Comparison of ENCODE assay signal across 8 cellular contexts in genomic region chr19:17420267-17420924, GRCh38. TPM values are rescaled to one million over a fixed set of nuclear protein-coding genes. Genes with fewer than 3 reads are reported as not detected.
DNase-seq lines count a peak whose midpoint lies in the region; ATAC-seq and TF ChIP-seq lines count a peak whose summit lies in the region.

No MANE protein-coding gene starts in this region.

- H3K4me3 ChIP-seq in CD4-positive, alpha-beta memory T cell (ENCODE audit: low read length in 2 of 2), result peak overlapping the region; percentile 69 to 92
- H3K4me3 ChIP-seq in fibroblast of villous mesenchyme (ENCODE audit: low read depth, low read length), result peak overlapping the region; percentile 85
- H3K4me3 ChIP-seq in neuronal stem cell (ENCODE audit: low read length in 2 of 2), result peak overlapping the region; percentile 69 to 86

- H2AK5ac ChIP-seq in neuronal stem cell (ENCODE audit: low read depth, low read length), result peak overlapping the region; percentile 99

- peaks cover 13 to 26% (median 16%) of the 10 kb centered on the region in 4 donors for H3K4me1 Mint-ChIP-seq in CD4-positive, alpha-beta memory T cell
- H3K4me1 Mint-ChIP-seq in activated CD8-positive, alpha-beta memory T cell treated with anti-CD3 and anti-CD28 coated beads, Interleukin-2, amount 10 ng/mL, durations not matched to agents 7 days and 5 days, result peaks cover 21% of the 10 kb centered on the region

- no peak overlapping the region for H3K4ac ChIP-seq in neuronal stem cell (ENCODE audit: low read length)

- no peaks in the 10 kb centered on the region for H3K27me3 ChIP-seq in CD4-positive, alpha-beta memory T cell (ENCODE audit: insufficient read depth, low read length)
- H3K27me3 ChIP-seq in neuronal stem cell (ENCODE audit: control insufficient read depth in 3 of 3, insufficient read depth in 3 of 3, low read depth in 1 of 3, low read length in 3 of 3), result no peaks in the 10 kb centered on the region

- peak overlapping the region; percentile 87 for H2BK5ac ChIP-seq in neuronal stem cell (ENCODE audit: low read length)

- peak overlapping the region; percentile 94 for H3K14ac ChIP-seq in neuronal stem cell (ENCODE audit: low read length)

- H3K4me1 ChIP-seq in CD4-positive, alpha-beta memory T cell (ENCODE audit: insufficient read depth, low read length), result peaks cover 17% of the 10 kb centered on the region
- peaks cover 6 to 17% of the 10 kb centered on the region in 2 donors for H3K4me1 ChIP-seq in neuronal stem cell (ENCODE audit: control insufficient read depth in 2 of 2, insufficient read depth in 1 of 2, low read depth in 1 of 2, low read length in 2 of 2)

- H3K36me3 Mint-ChIP-seq in CD4-positive, alpha-beta memory T cell, result peaks cover 6 to 15% of the 10 kb centered on the region in 2 donors
- H3K36me3 Mint-ChIP-seq in activated CD8-positive, alpha-beta memory T cell treated with anti-CD3 and anti-CD28 coated beads, Interleukin-2, amount 10 ng/mL, durations not matched to agents 7 days and 5 days, result peaks cover 14% of the 10 kb centered on the region

- peak overlapping the region; percentile 85 for H3K23ac ChIP-seq in neuronal stem cell (ENCODE audit: low read depth, low read length, poor library complexity)

- H2BK120ac ChIP-seq in neuronal stem cell (ENCODE audit: low read depth, low read length), result peak overlapping the region; percentile 83

- H3K9ac ChIP-seq in neuronal stem cell (ENCODE audit: low read depth, low read length, poor library complexity), result peak overlapping the region; percentile 92

- peak overlapping the region; percentile 42 to 91 (median 82) for H3K27ac Mint-ChIP-seq in CD4-positive, alpha-beta memory T cell
- peak overlapping the region; percentile 76 for H3K27ac Mint-ChIP-seq in activated CD8-positive, alpha-beta memory T cell treated with anti-CD3 and anti-CD28 coated beads, Interleukin-2, amount 10 ng/mL, durations not matched to agents 7 days and 5 days

- H4K91ac ChIP-seq in neuronal stem cell (ENCODE audit: low read depth, low read length, poor library complexity), result peak overlapping the region; percentile 64

- H4K8ac ChIP-seq in neuronal stem cell (ENCODE audit: low read depth, low read length), result peak overlapping the region; percentile 98

- ATAC-seq in GM19455 (IDR thresholded peaks at IDR 0.05; ENCODE audit: unreplicated experiment) (peak; percentile 13), HG02973 (IDR thresholded peaks at IDR 0.05; ENCODE audit: unreplicated experiment) (no peak)
- peak; percentile 21 for ATAC-seq in activated CD8-positive, alpha-beta memory T cell treated with anti-CD3 and anti-CD28 coated beads, Interleukin-2, amount 10 ng/mL, durations not matched to agents 7 days and 5 days

- H2BK15ac ChIP-seq in neuronal stem cell (ENCODE audit: low read length), result peak overlapping the region; percentile 98

- DNase-seq in CD4-positive, alpha-beta memory T cell, result peak in 3 of 5 donors; percentile 18 to 52 (median 31)
- peak; percentile 46 for DNase-seq in KBM-7
- DNase-seq in activated CD8-positive, alpha-beta memory T cell treated with anti-CD3 and anti-CD28 coated beads, Interleukin-2, amount 10 ng/mL, durations not matched to agents 7 days and 5 days, result peak; percentile 59
- no peak for DNase-seq in fibroblast of villous mesenchyme (ENCODE audit: low read depth)
- no peak for DNase-seq in neuronal stem cell (ENCODE audit: low spot score)
- DNase-seq in superior temporal gyrus (ENCODE audit: extremely low spot score), result no peak

- WGBS in neuronal stem cell (ENCODE audit: extremely low coverage in 2 of 2, insufficient read length in 2 of 2, insufficient replicate concordance in 1 of 2), 2 donors, result no CpG with 5 or more reads among the region's 38 CpGs

- no peaks in the 10 kb centered on the region for H3K9me3 Mint-ChIP-seq in CD4-positive, alpha-beta memory T cell
- H3K9me3 Mint-ChIP-seq in activated CD8-positive, alpha-beta memory T cell treated with anti-CD3 and anti-CD28 coated beads, Interleukin-2, amount 10 ng/mL, durations not matched to agents 7 days and 5 days (ENCODE audit: low read depth), result no peaks in the 10 kb centered on the region

- peaks cover 4% of the 10 kb centered on the region for H3K79me1 ChIP-seq in neuronal stem cell (ENCODE audit: low read depth, low read length)

- H2AFZ ChIP-seq in neuronal stem cell (ENCODE audit: low read length), result peak overlapping the region; percentile 100

- TF ChIP-seq CTCF in fibroblast of villous mesenchyme (IDR thresholded peaks at IDR 0.05; ENCODE audit: insufficient read depth, low read depth, low read length), result peak; percentile 28

- POLR2A ChIA-PET in CD4-positive, alpha-beta memory T cell (lab: Charles Lee; ENCODE audit: partially characterized antibody), result interaction anchor here (0.8 to 3.5 kb wide), 19 partner anchors 9 to 1151 kb away, joined by 3 to 87 read pairs (median 4); partner anchors contain the start of genes ANO8, BST2, CCDC194 and DDA1

- intact Hi-C loops in CD4-positive, alpha-beta memory T cell (cut with micrococcal nuclease), result no loop called here

- CTCF ChIA-PET in CD4-positive, alpha-beta memory T cell (lab: Charles Lee; ENCODE audit: partially characterized antibody), result interaction anchor here (0.8 to 2.9 kb wide), 9 partner anchors 15 to 76 kb away, joined by 4 to 15 read pairs (median 7); partner anchors contain the start of genes BST2 and CCDC194
- CTCF ChIA-PET in activated CD8-positive, alpha-beta memory T cell treated with anti-CD3 and anti-CD28 coated beads, Interleukin-2, amount 10 ng/mL, durations not matched to agents 7 days and 5 days (lab: Charles Lee), result interaction anchor here (0.6 to 2.6 kb wide), 12 partner anchors 8 to 91 kb away, joined by 3 to 11 read pairs (median 4); partner anchors contain the start of genes BST2 and PGLS

- no peaks in the 10 kb centered on the region for H3K9me3 ChIP-seq in CD4-positive, alpha-beta memory T cell (ENCODE audit: control insufficient read depth in 1 of 2, low read length in 2 of 2)
- H3K9me3 ChIP-seq in neuronal stem cell (replicated peaks in 1 of 2; ENCODE audit: control insufficient read depth in 2 of 2, insufficient read depth in 1 of 2, low read depth in 1 of 2, low read length in 2 of 2), result no peaks in the 10 kb centered on the region

- peak overlapping the region; percentile 58 for H2BK12ac ChIP-seq in neuronal stem cell (ENCODE audit: low read length)

- H3K18ac ChIP-seq in neuronal stem cell (ENCODE audit: low read length), result peak overlapping the region; percentile 95

- peak overlapping the region; percentile 79 to 96 (median 90) for H3K4me3 Mint-ChIP-seq in CD4-positive, alpha-beta memory T cell
- H3K4me3 Mint-ChIP-seq in activated CD8-positive, alpha-beta memory T cell treated with anti-CD3 and anti-CD28 coated beads, Interleukin-2, amount 10 ng/mL, durations not matched to agents 7 days and 5 days, result peak overlapping the region; percentile 87

- peak overlapping the region; percentile 67 for H3K27ac ChIP-seq in CD4-positive, alpha-beta memory T cell (ENCODE audit: low read depth, low read length)
- H3K27ac ChIP-seq in neuronal stem cell (replicated peaks; ENCODE audit: low read length), result no peak overlapping the region

- no peaks in the 10 kb centered on the region for H3K27me3 Mint-ChIP-seq in CD4-positive, alpha-beta memory T cell
- H3K27me3 Mint-ChIP-seq in activated CD8-positive, alpha-beta memory T cell treated with anti-CD3 and anti-CD28 coated beads, Interleukin-2, amount 10 ng/mL, durations not matched to agents 7 days and 5 days, result no peaks in the 10 kb centered on the region

- peak overlapping the region; percentile 89 for H3K4me2 ChIP-seq in neuronal stem cell (ENCODE audit: insufficient read depth, low read length, poor library complexity, severe bottlenecking)

- in situ Hi-C loops in KBM-7 (cut with MboI; ENCODE audit: low pct_unique_long_range_greater_than_20kb, low sequenced_read_pairs), result no loop called here

- no peaks in the 10 kb centered on the region for H3K36me3 ChIP-seq in CD4-positive, alpha-beta memory T cell (ENCODE audit: insufficient read depth, low read length)
- H3K36me3 ChIP-seq in neuronal stem cell (replicated peaks in 1 of 2; ENCODE audit: control insufficient read depth in 2 of 2, insufficient read depth in 2 of 2, low read length in 2 of 2), result peaks cover 2 to 4% of the 10 kb centered on the region in 2 donors

RNA-seq across cellular contexts. Expression of gene MVB12A, which starts 0.5 kb away (rescaled TPM):
- total RNA-seq in CD4-positive, alpha-beta memory T cell, result 10 to 100 TPM; 35.4 to 38.0 TPM
- 10 to 100 TPM; 29.5 to 32.6 TPM for polyA plus RNA-seq in CD4-positive, alpha-beta memory T cell
- total RNA-seq in activated CD8-positive, alpha-beta memory T cell treated with anti-CD3 and anti-CD28 coated beads, Interleukin-2, amount 10 ng/mL, durations not matched to agents 7 days and 5 days, result 10 to 100 TPM; 40.4 to 51.1 TPM
- total RNA-seq in fibroblast of villous mesenchyme, result 32.0 and 47.0 TPM in 2 replicates
- polyA plus RNA-seq in neuronal stem cell (2013, experiment 1 of 2), result 42.9 TPM
- polyA plus RNA-seq in neuronal stem cell (2013, experiment 2 of 2), result 42.4 TPM

RNA-seq across cellular contexts. Expression of gene BST2, which starts 15.0 kb away (rescaled TPM):
- total RNA-seq in CD4-positive, alpha-beta memory T cell, result 10 to 100 TPM; 55.9 TPM
- 100 to 1,000 TPM; 143 to 173 TPM for polyA plus RNA-seq in CD4-positive, alpha-beta memory T cell
- total RNA-seq in activated CD8-positive, alpha-beta memory T cell treated with anti-CD3 and anti-CD28 coated beads, Interleukin-2, amount 10 ng/mL, durations not matched to agents 7 days and 5 days, result 100 to 1,000 TPM; 298 to 361 TPM
- 2.6 and 7.8 TPM in 2 replicates for total RNA-seq in fibroblast of villous mesenchyme
- 32.5 TPM for polyA plus RNA-seq in neuronal stem cell (2013, experiment 1 of 2)
- polyA plus RNA-seq in neuronal stem cell (2013, experiment 2 of 2), result 30.5 TPM

RNA-seq across cellular contexts. Expression of gene CCDC194, which starts 26.4 kb away (rescaled TPM):
- 1 to 10 TPM; 2.5 to 3.3 TPM for total RNA-seq in CD4-positive, alpha-beta memory T cell
- polyA plus RNA-seq in CD4-positive, alpha-beta memory T cell, result not detected
- total RNA-seq in activated CD8-positive, alpha-beta memory T cell treated with anti-CD3 and anti-CD28 coated beads, Interleukin-2, amount 10 ng/mL, durations not matched to agents 7 days and 5 days, result 1 to 10 TPM; 4.3 to 5.9 TPM
- not detected in 2 replicates for total RNA-seq in fibroblast of villous mesenchyme
- 0.82 TPM for polyA plus RNA-seq in neuronal stem cell (2013, experiment 1 of 2)
- 0.76 TPM for polyA plus RNA-seq in neuronal stem cell (2013, experiment 2 of 2)

RNA-seq across cellular contexts. Expression of gene TMEM221, which starts 28.1 kb away (rescaled TPM):
- not detected for total RNA-seq in CD4-positive, alpha-beta memory T cell
- under 1 TPM in 1 of 2 donors, not detected in 1; 0.09 TPM for polyA plus RNA-seq in CD4-positive, alpha-beta memory T cell
- not detected for total RNA-seq in activated CD8-positive, alpha-beta memory T cell treated with anti-CD3 and anti-CD28 coated beads, Interleukin-2, amount 10 ng/mL, durations not matched to agents 7 days and 5 days
- not detected in 2 replicates for total RNA-seq in fibroblast of villous mesenchyme
- 2.0 TPM for polyA plus RNA-seq in neuronal stem cell (2013, experiment 1 of 2)
- 1.6 TPM for polyA plus RNA-seq in neuronal stem cell (2013, experiment 2 of 2)

RNA-seq across cellular contexts. Expression of gene NXNL1, which starts 40.3 kb away (rescaled TPM):
- total RNA-seq in CD4-positive, alpha-beta memory T cell, result not detected
- polyA plus RNA-seq in CD4-positive, alpha-beta memory T cell, result not detected
- total RNA-seq in activated CD8-positive, alpha-beta memory T cell treated with anti-CD3 and anti-CD28 coated beads, Interleukin-2, amount 10 ng/mL, durations not matched to agents 7 days and 5 days, result not detected
- total RNA-seq in fibroblast of villous mesenchyme, result not detected in 2 replicates
- not detected for polyA plus RNA-seq in neuronal stem cell (2013, experiment 1 of 2)
- polyA plus RNA-seq in neuronal stem cell (2013, experiment 2 of 2), result not detected

Comparison
In these comparisons a context has a peak if more than half of its experiments do, and no peak if none do; other contexts are left out.
1. DNase-seq: peak in CD4-positive, alpha-beta memory T cell (3 of 5), KBM-7 (single experiment) and activated CD8-positive, alpha-beta memory T cell treated with anti-CD3 and anti-CD28 coated beads, Interleukin-2, amount 10 ng/mL, durations not matched to agents 7 days and 5 days (single experiment); none in fibroblast of villous mesenchyme (single experiment), neuronal stem cell (single experiment) and superior temporal gyrus (single experiment).
2. RNA of gene BST2, which starts 15.0 kb away (total RNA-seq): 298 to 361 TPM in activated CD8-positive, alpha-beta memory T cell treated with anti-CD3 and anti-CD28 coated beads, Interleukin-2, amount 10 ng/mL, durations not matched to agents 7 days and 5 days; 55.9 TPM in CD4-positive, alpha-beta memory T cell and 2.6 to 7.8 TPM in fibroblast of villous mesenchyme; every median in the first group is over 4 times any median in the second.
3. Peak in every context shown above with its lines, with median percentiles within 50 percentile points of each other: H3K4me3 ChIP-seq.